Comparison of ENCODE assay signal across 7 cellular contexts in genomic region chr16:2904100-2904921, GRCh38. TPM values are rescaled to one million over a fixed set of nuclear protein-coding genes. Genes with fewer than 3 reads are reported as not detected.
DNase-seq lines count a peak whose midpoint lies in the region; ATAC-seq and TF ChIP-seq lines count a peak whose summit lies in the region.

No MANE protein-coding gene starts in this region.

- TF ChIP-seq CTCF in GM13976 (IDR thresholded peaks at IDR 0.05; ENCODE audit: borderline replicate concordance, control extremely low read depth, extremely low read depth, insufficient read depth, missing control alignments): peak; percentile 98
- TF ChIP-seq CTCF in activated B cell treated with CpG ODN at 0.5 μM for 24 hours (IDR thresholded peaks at IDR 0.05): peak; percentile 91
- TF ChIP-seq CTCF in cardiac fibroblast (IDR thresholded peaks at IDR 0.05; ENCODE audit: low read depth, low read length): peak; percentile 87
- peak; percentile 79 to 98 (median 96) for TF ChIP-seq CTCF in spleen (IDR thresholded peaks at IDR 0.05 in 8 of 11, conservative IDR thresholded peaks at IDR 0.05 in 3 of 11)

- H3K27ac ChIP-seq in spleen: peak overlapping the region; percentile 83 to 94 (median 90)

- H3K4me3 ChIP-seq in cardiac fibroblast (replicated peaks in 1 of 2; ENCODE audit: low read depth in 2 of 2, low read length in 2 of 2) (peak overlapping the region; percentile 76 to 80), spleen (peak overlapping the region; percentile 37 to 88 (median 80))

- 2 to 5% (median 3%) methylated on average over 37 to 62 of the region's 62 CpGs for WGBS in spleen, 5 donors

- CTCF ChIA-PET in activated B cell treated with CpG ODN at 0.5 μM for 24 hours (lab: Charles Lee): interaction anchor here (0.9 kb wide), 1 partner anchor 20 kb away, joined by 4 read pairs; no protein-coding TSS in a partner anchor

- H3K4me1 ChIP-seq in spleen: peaks cover 12 to 39% (median 24%) of the 10 kb centered on the region in 6 donors

- ATAC-seq in HG02981 (IDR thresholded peaks at IDR 0.05; ENCODE audit: unreplicated experiment) (peak; percentile 38), activated B cell treated with CpG ODN at 0.5 μM for 24 hours (ENCODE audit: low read depth) (peak; percentile 59)

- H3K9me3 Mint-ChIP-seq in activated B cell treated with CpG ODN at 0.5 μM for 24 hours: no peaks in the 10 kb centered on the region

- no peaks in the 10 kb centered on the region for H3K27me3 Mint-ChIP-seq in activated B cell treated with CpG ODN at 0.5 μM for 24 hours

- H3K4me1 Mint-ChIP-seq in activated B cell treated with CpG ODN at 0.5 μM for 24 hours: peaks cover 23% of the 10 kb centered on the region

- no peaks in the 10 kb centered on the region for H3K27me3 ChIP-seq in spleen (replicated peaks in 1 of 7)

- intact Hi-C loops in activated B cell treated with CpG ODN at 0.5 μM for 24 hours (cut with micrococcal nuclease): loop anchor here (1.0 to 10.0 kb wide), 4 partner anchors 8 to 370 kb away; partner anchors contain the start of genes CEMP1 and PDPK1
- intact Hi-C loops in spleen (cut with DNase I; ENCODE audit: low total_unique reads): no loop called here

- peak overlapping the region; percentile 72 for H3K27ac Mint-ChIP-seq in activated B cell treated with CpG ODN at 0.5 μM for 24 hours

- POLR2A ChIA-PET in activated B cell treated with CpG ODN at 0.5 μM for 24 hours (lab: Charles Lee): no interaction called here

- no peaks in the 10 kb centered on the region for H3K9me3 ChIP-seq in spleen

- peak overlapping the region; percentile 91 for H3K4me3 Mint-ChIP-seq in activated B cell treated with CpG ODN at 0.5 μM for 24 hours

- DNase-seq in GM13976 (ENCODE audit: low spot score) (peak; percentile 91), NCI-H2196 (lab: John Stamatoyannopoulos, UW; ENCODE audit: unreplicated experiment) (peak; percentile 85), activated B cell treated with CpG ODN at 0.5 μM for 24 hours (peak; percentile 72), cardiac fibroblast (ENCODE audit: low read depth in 2 of 2) (peak; percentile 90 to 91), iris pigment epithelial cell (ENCODE audit: low read depth) (peak; percentile 88), spleen (peak; percentile 96)

- H3K36me3 Mint-ChIP-seq in activated B cell treated with CpG ODN at 0.5 μM for 24 hours (ENCODE audit: low read depth): peaks cover 2% of the 10 kb centered on the region

- no peak for TF ChIP-seq POLR2A in spleen (IDR thresholded peaks at IDR 0.05)

- in situ Hi-C loops in GM13976 (cut with MboI; ENCODE audit: low sequenced_read_pairs, unreplicated experiment): no loop called here

- peaks cover 0 to 18% (median 0%) of the 10 kb centered on the region in 6 donors for H3K36me3 ChIP-seq in spleen

RNA-seq across cellular contexts. Expression of gene FLYWCH1, which starts 7.4 kb away (rescaled TPM):
- total RNA-seq in activated B cell treated with CpG ODN at 0.5 μM for 24 hours (53.5 and 59.9 TPM in 2 replicates), spleen (10 to 100 TPM; 34.8 to 79.3 (median 57.0) TPM)
- 10 to 100 TPM; 14.0 to 47.0 (median 43.9) TPM for polyA plus RNA-seq in spleen

RNA-seq across cellular contexts. Expression of gene FLYWCH2, which starts 21.3 kb away (rescaled TPM):
- total RNA-seq in activated B cell treated with CpG ODN at 0.5 μM for 24 hours (19.4 and 20.3 TPM in 2 replicates), spleen (10 to 100 TPM; 27.5 to 98.6 (median 48.4) TPM)
- 10 to 100 TPM; 31.6 to 62.6 (median 49.5) TPM for polyA plus RNA-seq in spleen

RNA-seq across cellular contexts. Expression of gene PRSS22, which starts 46.3 kb away (rescaled TPM):
- total RNA-seq in activated B cell treated with CpG ODN at 0.5 μM for 24 hours (not detected in 2 replicates), spleen (under 1 TPM in 1 of 7 donors, not detected in 6; 0.60 TPM)
- under 1 TPM in 2 of 3 donors, not detected in 1; 0.19 to 0.33 TPM for polyA plus RNA-seq in spleen

RNA-seq across cellular contexts. Expression of gene KREMEN2, which starts 59.8 kb away (rescaled TPM):
- total RNA-seq in activated B cell treated with CpG ODN at 0.5 μM for 24 hours: 1.3 and 1.7 TPM in 2 replicates
- total RNA-seq in spleen: 1 to 10 TPM in 1 of 7 donors, under 1 TPM in 1, not detected in 5; 0.40 to 1.0 TPM
- 1 to 10 TPM in 1 of 3 donors, under 1 TPM in 2; 0.41 to 1.2 (median 0.42) TPM for polyA plus RNA-seq in spleen

Comparison
In these comparisons a context has a peak if more than half of its experiments do, and no peak if none do; other contexts are left out.
1. Peak in every context shown above with its lines: DNase-seq, ATAC-seq, H3K4me3 ChIP-seq and H3K27ac ChIP-seq.